In the genomic region with DNA sequence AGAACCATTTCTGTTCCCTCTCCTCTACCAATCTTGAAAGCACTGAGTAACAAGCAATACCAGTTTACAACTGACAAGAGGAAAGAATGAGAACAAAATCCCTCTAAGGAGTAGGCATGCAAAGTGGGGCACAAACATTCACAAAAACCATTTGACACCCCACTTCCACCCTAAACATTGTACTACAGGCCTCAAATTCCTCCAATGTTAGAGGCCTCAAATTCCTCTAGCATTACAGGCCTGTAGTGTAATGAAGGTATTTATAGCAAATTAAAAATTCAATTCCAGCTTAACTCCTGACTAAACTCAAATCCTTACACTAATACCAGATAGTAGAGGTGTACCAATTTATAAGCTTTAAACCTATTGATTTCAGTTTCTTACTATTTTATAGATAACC, we compare ENCODE assay signal across 1 cellular context.
TF ChIP-seq lines count a peak whose summit lies in the region.

No MANE protein-coding gene starts in this region.

TF ChIP-seq in WTC11, 78 proteins besides CTCF, POLR2A, EP300 and RAD21 (continued from another document):
- TF ChIP-seq ESRRA (CRISPR knock-in tag; IDR thresholded peaks at IDR 0.05; ENCODE audit: borderline replicate concordance) (no peak), TP53 (CRISPR knock-in tag; IDR thresholded peaks at IDR 0.05) (no peak), HMGA2 (CRISPR knock-in tag; IDR thresholded peaks at IDR 0.05) (no peak)
- TF ChIP-seq, protein P1, sequence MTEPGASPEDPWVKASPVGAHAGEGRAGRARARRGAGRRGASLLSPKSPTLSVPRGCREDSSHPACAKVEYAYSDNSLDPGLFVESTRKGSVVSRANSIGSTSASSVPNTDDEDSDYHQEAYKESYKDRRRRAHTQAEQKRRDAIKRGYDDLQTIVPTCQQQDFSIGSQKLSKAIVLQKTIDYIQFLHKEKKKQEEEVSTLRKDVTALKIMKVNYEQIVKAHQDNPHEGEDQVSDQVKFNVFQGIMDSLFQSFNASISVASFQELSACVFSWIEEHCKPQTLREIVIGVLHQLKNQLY (CRISPR knock-in tag; IDR thresholded peaks at IDR 0.05), result no peak
- TF ChIP-seq, protein P2, sequence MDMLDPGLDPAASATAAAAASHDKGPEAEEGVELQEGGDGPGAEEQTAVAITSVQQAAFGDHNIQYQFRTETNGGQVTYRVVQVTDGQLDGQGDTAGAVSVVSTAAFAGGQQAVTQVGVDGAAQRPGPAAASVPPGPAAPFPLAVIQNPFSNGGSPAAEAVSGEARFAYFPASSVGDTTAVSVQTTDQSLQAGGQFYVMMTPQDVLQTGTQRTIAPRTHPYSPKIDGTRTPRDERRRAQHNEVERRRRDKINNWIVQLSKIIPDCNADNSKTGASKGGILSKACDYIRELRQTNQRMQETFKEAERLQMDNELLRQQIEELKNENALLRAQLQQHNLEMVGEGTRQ (CRISPR knock-in tag; IDR thresholded peaks at IDR 0.05), result no peak
